9 cellular contexts compared by ENCODE assay signal in the genomic region with DNA sequence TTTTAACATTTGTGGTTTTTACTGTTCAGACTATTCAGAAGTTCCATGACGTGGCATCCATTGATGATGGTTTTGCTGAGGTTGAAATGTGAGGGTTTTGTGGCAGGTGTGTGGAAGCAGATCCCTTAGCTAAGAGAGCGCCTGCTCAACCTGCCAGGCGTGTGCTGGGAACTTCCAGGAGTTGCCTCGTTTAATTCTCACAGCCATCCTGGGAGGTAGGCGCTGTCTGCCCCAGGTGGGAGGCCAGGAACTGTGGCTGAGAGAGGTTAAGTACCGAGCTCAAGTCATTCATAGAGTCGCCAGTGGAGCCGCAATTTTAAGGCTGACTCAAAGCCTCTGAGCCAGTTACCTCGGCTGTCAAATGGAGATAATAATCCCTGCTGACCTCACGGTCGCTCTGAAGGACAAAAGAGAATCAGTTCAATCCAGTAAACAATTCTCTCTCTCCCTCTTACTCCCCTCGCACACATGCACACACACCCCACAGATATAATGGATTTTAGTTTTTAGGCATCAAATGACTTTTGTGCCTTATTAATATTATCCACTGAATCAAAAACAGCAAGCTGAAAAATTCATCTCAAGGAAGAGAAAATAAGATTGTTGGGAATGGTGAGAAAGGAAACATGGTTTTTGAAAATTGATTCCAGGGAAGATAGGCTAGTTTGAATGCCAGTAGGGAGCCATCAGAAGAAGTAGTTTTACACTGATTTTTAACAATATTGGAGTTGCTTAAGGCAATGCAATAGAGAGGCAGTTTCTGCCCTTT.
DNase-seq lines count a peak whose midpoint lies in the region; ATAC-seq, FAIRE-seq and TF ChIP-seq lines count a peak whose summit lies in the region.
"Had no signal": no experiment of that assay in that cellular context is flagged by ENCODE, and none has a peak within 500 bp of the region (broad histone marks: within the 10 kb centered on the region; RNA-seq: fewer than 3 reads in every experiment).

No MANE protein-coding gene starts in this region.

- 51 to 57% (median 56%) methylated on average over 12 of the region's 12 CpGs for WGBS in small intestine, 3 donors

- peak; percentile 66 for TF ChIP-seq POLR2A in GM18505 (IDR thresholded peaks at IDR 0.05; ENCODE audit: borderline replicate concordance, extremely low read depth, insufficient read depth, insufficient read length)

- no peak for FAIRE-seq in small intestine (lab: Jason Lieb, UNC)

- DNase-seq in activated T-cell treated with anti-CD3 and anti-CD28 coated beads for 48 hours (ENCODE audit: low read depth) (peak; percentile 71), fibroblast of peridontal ligament (ENCODE audit: extremely low read depth) (peak; percentile 24), small intestine (peak; percentile 24), NCI-H774 (lab: John Stamatoyannopoulos, UW) (no peak), NCI-H1436 (lab: John Stamatoyannopoulos, UW) (no peak), H4 (ENCODE audit: low spot score) (no peak)

- peak; percentile 30 for ATAC-seq in GM18505 (IDR thresholded peaks at IDR 0.05; ENCODE audit: unreplicated experiment)
- ATAC-seq: HCT116 had no signal

- H3K9me3 ChIP-seq in HUES48 (ENCODE audit: control insufficient read depth, insufficient read depth, low read length): no peaks in the 10 kb centered on the region
- H3K9me3 ChIP-seq in small intestine (ENCODE audit: control insufficient read depth, low read depth): no peaks in the 10 kb centered on the region

- H3K4me1 ChIP-seq in HUES48 (ENCODE audit: control insufficient read depth, insufficient read depth, low read length) (peaks cover 42% of the 10 kb centered on the region), small intestine (ENCODE audit: control insufficient read depth in 2 of 2, insufficient read depth in 1 of 2, low read depth in 1 of 2, low read length in 1 of 2) (peaks cover 11 to 27% of the 10 kb centered on the region in 2 donors)

- no peak overlapping the region for H3K4me3 ChIP-seq in HUES48 (ENCODE audit: low read depth, low read length)
- H3K4me3 ChIP-seq in small intestine (ENCODE audit: low read depth in 1 of 2, low read length in 2 of 2): no peak overlapping the region

- H3K27me3 ChIP-seq in HUES48 (ENCODE audit: control insufficient read depth, insufficient read depth, low read length) (peaks cover 39% of the 10 kb centered on the region), small intestine (ENCODE audit: control insufficient read depth in 2 of 2, insufficient read depth in 2 of 2, low read length in 2 of 2) (no peaks in the 10 kb centered on the region)

- H3K36me3 ChIP-seq in HUES48 (ENCODE audit: control insufficient read depth, insufficient read depth, low read length): peaks cover 27% of the 10 kb centered on the region
- H3K36me3 ChIP-seq in small intestine (ENCODE audit: control insufficient read depth in 2 of 2, insufficient read depth in 2 of 2, low read length in 2 of 2): no peaks in the 10 kb centered on the region

- no peak overlapping the region for H3K9ac ChIP-seq in HUES48 (ENCODE audit: low read depth, low read length)

- H3K27ac ChIP-seq in HUES48 (ENCODE audit: low read depth, low read length) (peak overlapping the region; percentile 79), small intestine (ENCODE audit: low read depth in 1 of 2, low read length in 1 of 2) (peak overlapping the region; percentile 35 to 87)

Comparison
In these comparisons a context has a peak if more than half of its experiments do, and no peak if none do; other contexts are left out.
1. DNase-seq: peak in activated T-cell treated with anti-CD3 and anti-CD28 coated beads for 48 hours (single experiment), fibroblast of peridontal ligament (single experiment) and small intestine (single experiment); none in NCI-H774 (single experiment), NCI-H1436 (single experiment) and H4 (single experiment).